ENCODE assay signal across 8 cellular contexts in the genomic region with DNA sequence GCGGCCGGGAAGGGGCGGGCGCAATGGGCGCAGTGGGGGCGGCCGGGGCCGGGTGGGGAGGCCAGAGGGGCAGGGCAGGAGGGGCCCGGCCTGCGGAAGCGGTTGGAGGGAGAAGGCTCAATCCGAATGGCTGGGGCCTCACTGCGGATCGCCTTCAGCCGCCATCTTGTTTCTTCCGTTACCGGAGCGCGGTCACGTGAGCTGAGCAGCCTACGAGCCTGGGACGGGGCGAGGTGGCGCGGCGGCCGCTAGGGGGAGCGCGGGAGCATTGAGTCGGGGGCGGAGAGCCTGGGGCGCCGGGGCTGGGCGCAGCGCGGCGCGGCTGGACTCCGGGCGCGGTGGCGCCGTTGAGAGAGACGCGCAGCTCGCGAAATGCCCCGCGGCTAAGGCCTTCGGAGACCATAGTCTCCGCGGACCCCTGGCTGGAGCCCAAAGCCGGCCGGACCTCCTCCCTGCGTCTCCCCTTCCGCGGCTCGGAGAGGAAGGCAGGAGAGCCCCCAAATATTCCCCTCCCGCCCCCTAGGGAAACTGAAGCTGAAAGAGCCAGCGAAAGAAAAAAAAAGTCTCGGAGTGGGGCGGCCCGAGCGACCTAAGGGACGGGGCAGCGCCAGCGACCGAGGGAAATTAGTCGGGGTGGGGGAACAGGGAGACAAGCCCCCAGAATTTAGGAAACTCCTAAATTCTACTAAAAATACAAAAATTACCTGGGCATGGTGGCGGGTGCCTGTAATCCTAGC. TPM values are rescaled to one million over a fixed set of nuclear protein-coding genes. Genes with fewer than 3 reads are reported as not detected.
DNase-seq lines count a peak whose midpoint lies in the region; ATAC-seq and TF ChIP-seq lines count a peak whose summit lies in the region.
"Not testable (repeated sequence)": the region's sequence is repeated elsewhere in the genome, so short reads cannot be mapped to it uniquely, and the experiment has no call there.

A gene (minus strand): TSS at position 190 of the 737 bp plus-strand sequence. CDS start 22,221 bp downstream, outside the sequence.

- H3K27ac Mint-ChIP-seq in activated naive CD4-positive, alpha-beta T cell treated with anti-CD3 and anti-CD28 coated beads for 36 hours: peak within 1 kb of the TSS; percentile 87

- H3K4me1 Mint-ChIP-seq in activated naive CD4-positive, alpha-beta T cell treated with anti-CD3 and anti-CD28 coated beads for 36 hours (ENCODE audit: low read depth): peaks cover 10% of the 10 kb centered on the region

- intact Hi-C loops in activated naive CD4-positive, alpha-beta T cell treated with anti-CD3 and anti-CD28 coated beads for 36 hours (cut with micrococcal nuclease): loop anchor here (2.0 to 5.0 kb wide), 3 partner anchors 43 to 181 kb away; no protein-coding TSS in a partner anchor

- in situ Hi-C loops in SK-MEL-5 (cut with HindIII; ENCODE audit: low pct_unique_long_range_greater_than_20kb, low sequenced_read_pairs): not testable (repeated sequence)

- DNase-seq in GM10266 (ENCODE audit: extremely low spot score) (peak; percentile 91), NAMALWA (ENCODE audit: low spot score) (peak; percentile 94), SK-MEL-5 (ENCODE audit: low read depth, low spot score) (peak; percentile 98), germinal center (ENCODE audit: low spot score) (peak; percentile 91), non-pigmented ciliary epithelial cell (ENCODE audit: low read depth) (peak; percentile 30), superior temporal gyrus (ENCODE audit: extremely low spot score) (peak; percentile 99)
- peak; percentile 100 for DNase-seq in activated naive CD4-positive, alpha-beta T cell treated with anti-CD3 and anti-CD28 coated beads for 36 hours

- CTCF ChIA-PET in activated naive CD4-positive, alpha-beta T cell treated with anti-CD3 and anti-CD28 coated beads for 36 hours (lab: Charles Lee): interaction anchor here (0.6 to 2.3 kb wide), 8 partner anchors 19 to 217 kb away, joined by 3 to 17 read pairs (median 4); a partner anchor contains a TSS

- not testable (repeated sequence) for H3K9me3 Mint-ChIP-seq in activated naive CD4-positive, alpha-beta T cell treated with anti-CD3 and anti-CD28 coated beads for 36 hours

- H3K27me3 Mint-ChIP-seq in activated naive CD4-positive, alpha-beta T cell treated with anti-CD3 and anti-CD28 coated beads for 36 hours (ENCODE audit: low read depth): not testable (repeated sequence)

- peak; percentile 89 for ATAC-seq in HG02571 (IDR thresholded peaks at IDR 0.05; ENCODE audit: unreplicated experiment)

- H3K36me3 Mint-ChIP-seq in activated naive CD4-positive, alpha-beta T cell treated with anti-CD3 and anti-CD28 coated beads for 36 hours (ENCODE audit: low read depth): not testable (repeated sequence)

- H3K4me3 Mint-ChIP-seq in activated naive CD4-positive, alpha-beta T cell treated with anti-CD3 and anti-CD28 coated beads for 36 hours: peak within 1 kb of the TSS; percentile 83

- TF ChIP-seq CTCF in GM10266 (IDR thresholded peaks at IDR 0.05; ENCODE audit: control insufficient read depth, insufficient read depth, low read depth, missing control alignments): peak; percentile 98

RNA-seq across cellular contexts. Expression of the gene that starts here (rescaled TPM):
- 3.0 and 4.2 TPM in 2 replicates for total RNA-seq in SK-MEL-5 (2014; rRNA removed; shearing (Covaris generic))
- 0.65 and 1.0 TPM in 2 replicates for polyA plus RNA-seq in SK-MEL-5 (2015; cell fraction: cytosol; rRNA removed)
- 7.7 and 10.0 TPM in 2 replicates for polyA plus RNA-seq in SK-MEL-5 (2015; cell fraction: nucleus; rRNA removed)
- total RNA-seq in activated naive CD4-positive, alpha-beta T cell treated with anti-CD3 and anti-CD28 coated beads for 36 hours: 1 to 10 TPM; 8.7 to 9.0 TPM

Comparison
In these comparisons a context has a peak if more than half of its experiments do, and no peak if none do; other contexts are left out.
1. Peak in every context shown above with its lines: DNase-seq and ATAC-seq.
2. DNase-seq: peak in every context shown above with its lines; median percentile 100 in activated naive CD4-positive, alpha-beta T cell treated with anti-CD3 and anti-CD28 coated beads for 36 hours; 99 in superior temporal gyrus; 98 in SK-MEL-5; 94 in NAMALWA; 91 in GM10266; 91 in germinal center; 30 in non-pigmented ciliary epithelial cell.